9 cellular contexts compared by ENCODE assay signal in the genomic region with DNA sequence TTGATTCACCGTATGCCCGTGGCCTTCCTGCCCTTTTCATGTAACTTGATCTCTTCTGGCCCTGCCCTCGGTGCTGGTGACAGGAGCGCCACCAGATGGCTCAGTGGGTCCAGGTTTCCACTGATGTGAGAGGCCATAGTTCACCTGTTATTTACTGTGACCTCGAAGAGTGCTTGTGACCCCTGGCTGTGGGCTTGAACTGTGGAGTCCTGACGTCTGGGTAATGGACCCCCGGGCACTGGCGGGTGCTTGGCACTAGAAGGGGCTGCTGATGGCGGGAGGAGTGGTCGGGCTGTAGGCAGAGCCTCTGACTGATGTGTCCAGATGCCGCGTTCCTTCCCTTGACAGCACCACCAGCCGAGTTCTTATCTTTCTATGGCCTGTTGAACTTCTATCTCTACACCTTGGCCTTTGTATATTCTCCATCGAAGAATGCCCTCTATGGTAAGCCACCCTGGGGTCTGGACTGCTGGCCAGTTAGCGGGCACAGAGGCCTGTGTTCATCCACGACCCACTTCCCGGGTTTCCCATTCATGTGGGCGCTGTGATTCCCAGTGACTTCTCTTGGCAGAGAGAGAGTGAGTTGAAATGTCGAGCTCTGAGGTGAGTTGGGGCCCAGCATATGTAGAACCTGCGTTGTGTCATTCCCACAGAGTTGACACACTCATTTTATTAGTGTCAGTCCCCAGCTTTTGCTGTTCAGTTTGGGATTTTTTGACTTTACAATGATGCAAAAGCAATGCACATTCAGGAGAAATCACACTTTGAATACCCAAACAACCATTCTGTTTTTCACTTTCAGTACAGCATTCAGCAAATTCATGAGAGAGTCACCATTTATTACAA. TPM values are rescaled to one million over a fixed set of nuclear protein-coding genes. Genes with fewer than 3 reads are reported as not detected.
A peak's percentile ranks its signal among the peaks of the same experiment; 100 is the strongest.
DNase-seq lines count a peak whose midpoint lies in the region; ATAC-seq and TF ChIP-seq lines count a peak whose summit lies in the region.
"Had no signal": no experiment of that assay in that cellular context is flagged by ENCODE, and none has a peak within 500 bp of the region (broad histone marks: within the 10 kb centered on the region; RNA-seq: fewer than 3 reads in every experiment).

No MANE protein-coding gene starts in this region.

- no peak overlapping the region for H3K27ac ChIP-seq in breast epithelium
- peak overlapping the region in 1 of 10 donors; percentile 84 for H3K27ac ChIP-seq in heart right ventricle
- H3K27ac ChIP-seq in stomach: peak overlapping the region in 2 of 5 donors; percentile 16 to 81

- no peaks in the 10 kb centered on the region for H3K9me3 ChIP-seq in breast epithelium
- H3K9me3 ChIP-seq in heart right ventricle: no peaks in the 10 kb centered on the region
- no peaks in the 10 kb centered on the region for H3K9me3 ChIP-seq in stomach

- CTCF ChIA-PET in MCF 10A (lab: Yijun Ruan, JAX): interaction anchor here (0.6 to 1.5 kb wide), 8 partner anchors 18 to 937 kb away, joined by 3 to 6 read pairs (median 4); no protein-coding TSS in a partner anchor
- CTCF ChIA-PET in activated CD4-positive, alpha-beta memory T cell treated with anti-CD3 and anti-CD28 coated beads, Interleukin-2, amount 10 ng/mL, durations not matched to agents 7 days and 5 days (lab: Charles Lee): interaction anchor here (0.6 to 2.0 kb wide), 6 partner anchors 8 to 415 kb away, joined by 3 to 11 read pairs (median 4); no protein-coding TSS in a partner anchor

- TF ChIP-seq POLR2A in breast epithelium (IDR thresholded peaks at IDR 0.05) (no peak), stomach (IDR thresholded peaks at IDR 0.05) (no peak)

- ATAC-seq in heart right ventricle: peak in 6 of 8 donors; percentile 26 to 43 (median 36)
- ATAC-seq in HG02840 (IDR thresholded peaks at IDR 0.05; ENCODE audit: low FRiP score, unreplicated experiment): no peak

- H3K4me3 Mint-ChIP-seq in MCF 10A (ENCODE audit: unreplicated experiment): no peak overlapping the region
- no peak overlapping the region for H3K4me3 Mint-ChIP-seq in activated CD4-positive, alpha-beta memory T cell treated with anti-CD3 and anti-CD28 coated beads, Interleukin-2, amount 10 ng/mL, durations not matched to agents 7 days and 5 days

- peaks cover 70% of the 10 kb centered on the region for H3K36me3 Mint-ChIP-seq in MCF 10A (ENCODE audit: insufficient read depth, unreplicated experiment)
- peaks cover 74% of the 10 kb centered on the region for H3K36me3 Mint-ChIP-seq in activated CD4-positive, alpha-beta memory T cell treated with anti-CD3 and anti-CD28 coated beads, Interleukin-2, amount 10 ng/mL, durations not matched to agents 7 days and 5 days (ENCODE audit: low read depth)

- no peak for TF ChIP-seq EP300 in stomach (IDR thresholded peaks at IDR 0.05)

- H3K27me3 Mint-ChIP-seq in MCF 10A (ENCODE audit: insufficient read depth, unreplicated experiment): no peaks in the 10 kb centered on the region
- no peaks in the 10 kb centered on the region for H3K27me3 Mint-ChIP-seq in activated CD4-positive, alpha-beta memory T cell treated with anti-CD3 and anti-CD28 coated beads, Interleukin-2, amount 10 ng/mL, durations not matched to agents 7 days and 5 days

- H3K4me1 ChIP-seq in breast epithelium: no peaks in the 10 kb centered on the region
- peaks cover 8 to 35% (median 22%) of the 10 kb centered on the region in 9 donors for H3K4me1 ChIP-seq in heart right ventricle
- H3K4me1 ChIP-seq in stomach: peaks cover 13 to 42% (median 21%) of the 10 kb centered on the region in 4 donors

- H3K36me3 ChIP-seq in breast epithelium (no peaks in the 10 kb centered on the region), heart right ventricle (peaks cover 0 to 93% (median 12%) of the 10 kb centered on the region in 9 donors), stomach (peaks cover 32 to 84% (median 77%) of the 10 kb centered on the region in 4 donors)

- H3K27me3 ChIP-seq in breast epithelium (no peaks in the 10 kb centered on the region), heart right ventricle (no peaks in the 10 kb centered on the region), stomach (no peaks in the 10 kb centered on the region)

- H3K9me3 Mint-ChIP-seq in MCF 10A (ENCODE audit: unreplicated experiment): no peaks in the 10 kb centered on the region
- H3K9me3 Mint-ChIP-seq in activated CD4-positive, alpha-beta memory T cell treated with anti-CD3 and anti-CD28 coated beads, Interleukin-2, amount 10 ng/mL, durations not matched to agents 7 days and 5 days: no peaks in the 10 kb centered on the region

- POLR2A ChIA-PET in MCF 10A (lab: Yijun Ruan, JAX): interaction anchor here (6.5 kb wide), 1 partner anchor 13 kb away, joined by 41 read pairs; a partner anchor contains a TSS
- POLR2A ChIA-PET in activated CD4-positive, alpha-beta memory T cell treated with anti-CD3 and anti-CD28 coated beads, Interleukin-2, amount 10 ng/mL, durations not matched to agents 7 days and 5 days (lab: Charles Lee): interaction anchor here (1.2 to 2.8 kb wide), 4 partner anchors 11 to 397 kb away, joined by 3 to 18 read pairs (median 5); a partner anchor contains a TSS

- H3K4me1 Mint-ChIP-seq in MCF 10A (ENCODE audit: insufficient read depth, unreplicated experiment): peaks cover 13% of the 10 kb centered on the region
- peaks cover 39% of the 10 kb centered on the region for H3K4me1 Mint-ChIP-seq in activated CD4-positive, alpha-beta memory T cell treated with anti-CD3 and anti-CD28 coated beads, Interleukin-2, amount 10 ng/mL, durations not matched to agents 7 days and 5 days

- WGBS in heart right ventricle, 2 donors: 82 to 83% methylated on average over 20 of the region's 20 CpGs
- 69 to 80% (median 78%) methylated on average over 17 to 20 of the region's 20 CpGs for WGBS in stomach, 5 donors

- no peak overlapping the region for H3K27ac Mint-ChIP-seq in MCF 10A (ENCODE audit: low read depth, unreplicated experiment)
- H3K27ac Mint-ChIP-seq in activated CD4-positive, alpha-beta memory T cell treated with anti-CD3 and anti-CD28 coated beads, Interleukin-2, amount 10 ng/mL, durations not matched to agents 7 days and 5 days: no peak overlapping the region

- H3K4me3 ChIP-seq in breast epithelium: no peak overlapping the region
- no peak overlapping the region for H3K4me3 ChIP-seq in heart right ventricle
- no peak overlapping the region for H3K4me3 ChIP-seq in stomach

- intact Hi-C loops in MCF 10A (cut with micrococcal nuclease) (no loop called here), breast epithelium (cut with DNase I; ENCODE audit: low total_unique reads) (no loop called here), heart right ventricle (cut with DNase I) (loop anchor here in 7 of 10 donors (5.0 to 10.0 kb wide), 3 partner anchors 55 to 65 kb away; no protein-coding TSS in a partner anchor), stomach (cut with DNase I; ENCODE audit: low total_unique reads) (no loop called here)

- no TSS peak for BruUV-seq in MCF 10A (replicated peaks; lab: Mats Ljungman, UMichigan)

- DNase-seq in MCF 10A (ENCODE audit: unreplicated experiment) (no peak), breast epithelium (ENCODE audit: low spot score in 2 of 2) (no peak), heart right ventricle (no peak), stomach (peak; percentile 39), NCI-H1694 (lab: John Stamatoyannopoulos, UW) (no peak), T1000 (lab: John Stamatoyannopoulos, UW) (no peak)
- peak; percentile 30 for DNase-seq in activated CD4-positive, alpha-beta memory T cell treated with anti-CD3 and anti-CD28 coated beads, Interleukin-2, amount 10 ng/mL, durations not matched to agents 7 days and 5 days
- DNase-seq: COR-L47 had no signal

- TF ChIP-seq CTCF in MCF 10A (IDR thresholded peaks at IDR 0.05; ENCODE audit: unreplicated experiment) (peak; percentile 6), breast epithelium (IDR thresholded peaks at IDR 0.05) (peak in 1 of 3 donors; percentile 26), heart right ventricle (IDR thresholded peaks at IDR 0.05) (peak in 6 of 9 donors; percentile 28 to 60 (median 48)), stomach (IDR thresholded peaks at IDR 0.05) (no peak)

RNA-seq across cellular contexts. Expression of a gene that starts 14.9 kb away (rescaled TPM):
- total RNA-seq in MCF 10A (2022): 122 and 156 TPM in 2 replicates
- 10 to 100 TPM; 48.2 to 76.1 (median 73.4) TPM for total RNA-seq in breast epithelium
- 100 to 1,000 TPM; 130 to 133 TPM for total RNA-seq in activated CD4-positive, alpha-beta memory T cell treated with anti-CD3 and anti-CD28 coated beads, Interleukin-2, amount 10 ng/mL, durations not matched to agents 7 days and 5 days
- 100 to 1,000 TPM; 110 to 173 (median 122) TPM for total RNA-seq in heart right ventricle
- 100 to 1,000 TPM; 106 to 211 TPM for polyA plus RNA-seq in heart right ventricle
- 100 to 1,000 TPM in 3 of 5 donors, 10 to 100 TPM in 1, 1 to 10 TPM in 1; 5.8 to 294 (median 102) TPM for total RNA-seq in stomach
- 100 to 1,000 TPM; 183 to 208 (median 196) TPM for polyA plus RNA-seq in stomach

RNA-seq across cellular contexts. Expression of a gene that starts 20.3 kb away (rescaled TPM):
- total RNA-seq in MCF 10A (2022) (0.65 and 0.83 TPM in 2 replicates), breast epithelium (1 to 10 TPM; 5.2 to 8.0 (median 7.5) TPM), heart right ventricle (10 to 100 TPM in 3 of 10 donors, 1 to 10 TPM in 7; 3.6 to 11.9 (median 8.0) TPM), stomach (10 to 100 TPM in 1 of 5 donors, 1 to 10 TPM in 4; 3.1 to 14.6 (median 8.1) TPM)
- total RNA-seq in activated CD4-positive, alpha-beta memory T cell treated with anti-CD3 and anti-CD28 coated beads, Interleukin-2, amount 10 ng/mL, durations not matched to agents 7 days and 5 days: 100 to 1,000 TPM; 133 to 135 TPM
- polyA plus RNA-seq in heart right ventricle (1 to 10 TPM; 8.0 to 8.4 TPM), stomach (1 to 10 TPM; 3.4 to 5.2 (median 3.9) TPM)

Comparison
In these comparisons a context has a peak if more than half of its experiments do, and no peak if none do; other contexts are left out.
1. DNase-seq: peak in activated CD4-positive, alpha-beta memory T cell treated with anti-CD3 and anti-CD28 coated beads, Interleukin-2, amount 10 ng/mL, durations not matched to agents 7 days and 5 days (single experiment) and stomach (single experiment); none in MCF 10A (single experiment), breast epithelium (0 of 2), heart right ventricle (0 of 2), NCI-H1694 (single experiment) and T1000 (single experiment).
2. CTCF ChIP-seq: peak in MCF 10A (single experiment) and heart right ventricle (6 of 9); none in stomach (0 of 7).
3. RNA of a gene that starts 20.3 kb away (total RNA-seq): 133 to 135 TPM in activated CD4-positive, alpha-beta memory T cell treated with anti-CD3 and anti-CD28 coated beads, Interleukin-2, amount 10 ng/mL, durations not matched to agents 7 days and 5 days; 3.6 to 11.9 TPM in heart right ventricle, 3.1 to 14.6 TPM in stomach, 5.2 to 8.0 TPM in breast epithelium and 0.65 to 0.83 TPM in MCF 10A; every median in the first group is over 4 times any median in the second.
4. intact Hi-C loops: an anchor here in heart right ventricle (5.0 to 10.0 kb wide); none called in MCF 10A, breast epithelium and stomach.